In genomic region chr11:9756461-9756860, GRCh38 we compare ENCODE assay signal across 1 cellular context.
A peak's percentile ranks its signal among the peaks of the same experiment; 100 is the strongest.
TF ChIP-seq lines count a peak whose summit lies in the region.

No MANE protein-coding gene starts in this region.

TF ChIP-seq in GM12878, 131 proteins besides CTCF, POLR2A, EP300 and RAD21 (continued from another document):
- TF ChIP-seq ZNF207 (IDR thresholded peaks at IDR 0.05; ENCODE audit: borderline replicate concordance) (no peak), SPI1 (IDR thresholded peaks at IDR 0.05; ENCODE audit: borderline replicate concordance, insufficient read depth, low read depth, low read length) (no peak), USF1 (IDR thresholded peaks at IDR 0.05; ENCODE audit: borderline replicate concordance, extremely low read length, insufficient read depth, low read depth, low read length) (peak; percentile 19), HCFC1 (IDR thresholded peaks at IDR 0.05; ENCODE audit: low read length) (no peak), SIN3A (IDR thresholded peaks at IDR 0.05; ENCODE audit: low read depth, low read length) (no peak)
